In the genomic region with DNA sequence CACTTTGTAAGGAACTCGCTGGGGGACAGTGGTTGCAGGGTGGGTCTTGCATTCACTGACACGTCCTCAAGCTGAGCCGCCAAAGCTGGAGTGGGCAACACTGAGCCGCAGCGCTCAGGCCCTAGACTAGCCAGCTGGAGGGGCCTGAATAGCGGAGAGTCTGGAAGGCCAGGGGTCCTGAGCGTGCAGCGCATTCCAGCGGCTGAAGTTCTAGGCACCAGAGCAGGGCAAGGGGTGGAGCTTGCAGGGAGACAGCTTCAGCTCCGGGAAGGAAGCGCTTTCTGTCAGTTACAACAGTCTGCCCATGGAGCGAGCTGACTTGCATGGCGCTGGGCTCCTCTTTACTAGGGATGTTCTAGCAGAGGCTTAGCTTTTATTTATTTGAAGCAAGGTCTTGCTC, we compare ENCODE assay signal across 2 cellular contexts.
A peak's percentile ranks its signal among the peaks of the same experiment; 100 is the strongest.
TF ChIP-seq lines count a peak whose summit lies in the region.

No MANE protein-coding gene starts in this region.

TF ChIP-seq in H1, 55 proteins besides CTCF, POLR2A, EP300 and RAD21:
- no peak for TF ChIP-seq CBX8 (IDR thresholded peaks at IDR 0.05; ENCODE audit: borderline replicate concordance, low read depth, low read length)
- TF ChIP-seq TEAD4 (IDR thresholded peaks at IDR 0.05; ENCODE audit: low read depth, low read length), result peak; percentile 74; the same call in 1 of the 2 replicates
TF ChIP-seq in H1: peak in this region for 1.

TF ChIP-seq in GM12891, 5 proteins besides CTCF, POLR2A, EP300 and RAD21:
- TF ChIP-seq TAF1 (IDR thresholded peaks at IDR 0.05; ENCODE audit: low read depth, low read length), result no peak
- TF ChIP-seq POU2F2 (IDR thresholded peaks at IDR 0.05; ENCODE audit: low read depth, low read length), result no peak
